ENCODE assay signal across 1 cellular context in the genomic region with DNA sequence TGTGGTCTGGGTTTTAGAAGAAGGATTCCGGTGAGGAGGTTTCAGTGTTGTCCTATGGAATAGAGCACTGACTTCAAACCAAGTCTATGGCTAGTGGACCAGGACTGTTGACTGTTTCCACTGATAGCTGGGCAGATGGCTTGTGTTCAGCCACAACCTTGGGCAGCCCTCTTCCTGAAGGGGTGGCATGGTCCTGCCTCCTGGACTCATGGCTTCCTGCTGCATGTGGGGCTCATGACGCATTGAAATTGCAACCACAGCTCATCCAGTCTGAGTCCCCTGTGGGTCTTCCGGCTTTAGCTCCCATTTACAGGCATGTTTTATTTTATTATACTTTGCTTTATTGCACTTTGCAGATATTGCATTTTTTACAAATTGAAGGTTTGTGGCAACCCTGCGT.
A peak's percentile ranks its signal among the peaks of the same experiment; 100 is the strongest.
TF ChIP-seq lines count a peak whose summit lies in the region.

No MANE protein-coding gene starts in this region.

TF ChIP-seq in K562, 482 proteins besides CTCF, POLR2A, EP300 and RAD21 (continued from another document and continues in another):
- TF ChIP-seq, protein P1, sequence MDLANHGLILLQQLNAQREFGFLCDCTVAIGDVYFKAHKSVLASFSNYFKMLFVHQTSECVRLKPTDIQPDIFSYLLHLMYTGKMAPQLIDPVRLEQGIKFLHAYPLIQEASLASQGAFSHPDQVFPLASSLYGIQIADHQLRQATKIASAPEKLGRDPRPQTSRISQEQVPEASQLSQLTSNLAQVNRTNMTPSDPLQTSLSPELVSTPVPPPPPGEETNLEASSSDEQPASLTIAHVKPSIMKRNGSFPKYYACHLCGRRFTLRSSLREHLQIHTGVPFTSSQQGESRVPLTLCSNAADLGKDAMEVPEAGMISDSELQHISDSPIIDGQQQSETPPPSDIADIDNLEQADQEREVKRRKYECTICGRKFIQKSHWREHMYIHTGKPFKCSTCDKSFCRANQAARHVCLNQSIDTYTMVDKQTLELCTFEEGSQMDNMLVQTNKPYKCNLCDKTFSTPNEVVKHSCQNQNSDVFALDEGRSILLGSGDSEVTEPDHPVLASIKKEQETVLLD (IDR thresholded peaks at IDR 0.05): no peak
- TF ChIP-seq, protein P2, sequence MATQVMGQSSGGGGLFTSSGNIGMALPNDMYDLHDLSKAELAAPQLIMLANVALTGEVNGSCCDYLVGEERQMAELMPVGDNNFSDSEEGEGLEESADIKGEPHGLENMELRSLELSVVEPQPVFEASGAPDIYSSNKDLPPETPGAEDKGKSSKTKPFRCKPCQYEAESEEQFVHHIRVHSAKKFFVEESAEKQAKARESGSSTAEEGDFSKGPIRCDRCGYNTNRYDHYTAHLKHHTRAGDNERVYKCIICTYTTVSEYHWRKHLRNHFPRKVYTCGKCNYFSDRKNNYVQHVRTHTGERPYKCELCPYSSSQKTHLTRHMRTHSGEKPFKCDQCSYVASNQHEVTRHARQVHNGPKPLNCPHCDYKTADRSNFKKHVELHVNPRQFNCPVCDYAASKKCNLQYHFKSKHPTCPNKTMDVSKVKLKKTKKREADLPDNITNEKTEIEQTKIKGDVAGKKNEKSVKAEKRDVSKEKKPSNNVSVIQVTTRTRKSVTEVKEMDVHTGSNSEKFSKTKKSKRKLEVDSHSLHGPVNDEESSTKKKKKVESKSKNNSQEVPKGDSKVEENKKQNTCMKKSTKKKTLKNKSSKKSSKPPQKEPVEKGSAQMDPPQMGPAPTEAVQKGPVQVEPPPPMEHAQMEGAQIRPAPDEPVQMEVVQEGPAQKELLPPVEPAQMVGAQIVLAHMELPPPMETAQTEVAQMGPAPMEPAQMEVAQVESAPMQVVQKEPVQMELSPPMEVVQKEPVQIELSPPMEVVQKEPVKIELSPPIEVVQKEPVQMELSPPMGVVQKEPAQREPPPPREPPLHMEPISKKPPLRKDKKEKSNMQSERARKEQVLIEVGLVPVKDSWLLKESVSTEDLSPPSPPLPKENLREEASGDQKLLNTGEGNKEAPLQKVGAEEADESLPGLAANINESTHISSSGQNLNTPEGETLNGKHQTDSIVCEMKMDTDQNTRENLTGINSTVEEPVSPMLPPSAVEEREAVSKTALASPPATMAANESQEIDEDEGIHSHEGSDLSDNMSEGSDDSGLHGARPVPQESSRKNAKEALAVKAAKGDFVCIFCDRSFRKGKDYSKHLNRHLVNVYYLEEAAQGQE (CRISPR knock-in tag; IDR thresholded peaks at IDR 0.05; ENCODE audit: low read depth): no peak
- TF ChIP-seq CREM (IDR thresholded peaks at IDR 0.05; ENCODE audit: low read depth) (no peak), ZNF253 (CRISPR knock-in tag; conservative IDR thresholded peaks at IDR 0.05) (no peak), SMAD3 (CRISPR knock-in tag; conservative IDR thresholded peaks at IDR 0.05) (0 out of 2 replicates have a peak, but pooled peaks have one; percentile 25), SETDB1 (IDR thresholded peaks at IDR 0.05; ENCODE audit: low read length) (no peak), RNF2 (IDR thresholded peaks at IDR 0.05) (no peak), ZNF445 (CRISPR knock-in tag; IDR thresholded peaks at IDR 0.05; ENCODE audit: low read depth) (no peak), ZNF165 (CRISPR knock-in tag; IDR thresholded peaks at IDR 0.05; ENCODE audit: borderline replicate concordance) (0 out of 2 replicates have a peak, but pooled peaks have one; percentile 21), ZNF232 (CRISPR knock-in tag; IDR thresholded peaks at IDR 0.05) (no peak), KAT7 (CRISPR knock-in tag; IDR thresholded peaks at IDR 0.05; ENCODE audit: borderline replicate concordance) (no peak), ZNF212 (CRISPR knock-in tag; IDR thresholded peaks at IDR 0.05) (no peak), KLF10 (CRISPR knock-in tag; IDR thresholded peaks at IDR 0.05) (no peak), ZNF239 (CRISPR knock-in tag; IDR thresholded peaks at IDR 0.05) (no peak), SMAD4 (CRISPR knock-in tag; conservative IDR thresholded peaks at IDR 0.05) (peak; percentile 54; the same call in 1 of the 2 replicates), BACH1 (tag; IDR thresholded peaks at IDR 0.05) (no peak), ZNF584 (CRISPR knock-in tag; IDR thresholded peaks at IDR 0.05; ENCODE audit: low read depth) (0 out of 2 replicates have a peak, but pooled peaks have one; percentile 38)
- TF ChIP-seq, protein P3, sequence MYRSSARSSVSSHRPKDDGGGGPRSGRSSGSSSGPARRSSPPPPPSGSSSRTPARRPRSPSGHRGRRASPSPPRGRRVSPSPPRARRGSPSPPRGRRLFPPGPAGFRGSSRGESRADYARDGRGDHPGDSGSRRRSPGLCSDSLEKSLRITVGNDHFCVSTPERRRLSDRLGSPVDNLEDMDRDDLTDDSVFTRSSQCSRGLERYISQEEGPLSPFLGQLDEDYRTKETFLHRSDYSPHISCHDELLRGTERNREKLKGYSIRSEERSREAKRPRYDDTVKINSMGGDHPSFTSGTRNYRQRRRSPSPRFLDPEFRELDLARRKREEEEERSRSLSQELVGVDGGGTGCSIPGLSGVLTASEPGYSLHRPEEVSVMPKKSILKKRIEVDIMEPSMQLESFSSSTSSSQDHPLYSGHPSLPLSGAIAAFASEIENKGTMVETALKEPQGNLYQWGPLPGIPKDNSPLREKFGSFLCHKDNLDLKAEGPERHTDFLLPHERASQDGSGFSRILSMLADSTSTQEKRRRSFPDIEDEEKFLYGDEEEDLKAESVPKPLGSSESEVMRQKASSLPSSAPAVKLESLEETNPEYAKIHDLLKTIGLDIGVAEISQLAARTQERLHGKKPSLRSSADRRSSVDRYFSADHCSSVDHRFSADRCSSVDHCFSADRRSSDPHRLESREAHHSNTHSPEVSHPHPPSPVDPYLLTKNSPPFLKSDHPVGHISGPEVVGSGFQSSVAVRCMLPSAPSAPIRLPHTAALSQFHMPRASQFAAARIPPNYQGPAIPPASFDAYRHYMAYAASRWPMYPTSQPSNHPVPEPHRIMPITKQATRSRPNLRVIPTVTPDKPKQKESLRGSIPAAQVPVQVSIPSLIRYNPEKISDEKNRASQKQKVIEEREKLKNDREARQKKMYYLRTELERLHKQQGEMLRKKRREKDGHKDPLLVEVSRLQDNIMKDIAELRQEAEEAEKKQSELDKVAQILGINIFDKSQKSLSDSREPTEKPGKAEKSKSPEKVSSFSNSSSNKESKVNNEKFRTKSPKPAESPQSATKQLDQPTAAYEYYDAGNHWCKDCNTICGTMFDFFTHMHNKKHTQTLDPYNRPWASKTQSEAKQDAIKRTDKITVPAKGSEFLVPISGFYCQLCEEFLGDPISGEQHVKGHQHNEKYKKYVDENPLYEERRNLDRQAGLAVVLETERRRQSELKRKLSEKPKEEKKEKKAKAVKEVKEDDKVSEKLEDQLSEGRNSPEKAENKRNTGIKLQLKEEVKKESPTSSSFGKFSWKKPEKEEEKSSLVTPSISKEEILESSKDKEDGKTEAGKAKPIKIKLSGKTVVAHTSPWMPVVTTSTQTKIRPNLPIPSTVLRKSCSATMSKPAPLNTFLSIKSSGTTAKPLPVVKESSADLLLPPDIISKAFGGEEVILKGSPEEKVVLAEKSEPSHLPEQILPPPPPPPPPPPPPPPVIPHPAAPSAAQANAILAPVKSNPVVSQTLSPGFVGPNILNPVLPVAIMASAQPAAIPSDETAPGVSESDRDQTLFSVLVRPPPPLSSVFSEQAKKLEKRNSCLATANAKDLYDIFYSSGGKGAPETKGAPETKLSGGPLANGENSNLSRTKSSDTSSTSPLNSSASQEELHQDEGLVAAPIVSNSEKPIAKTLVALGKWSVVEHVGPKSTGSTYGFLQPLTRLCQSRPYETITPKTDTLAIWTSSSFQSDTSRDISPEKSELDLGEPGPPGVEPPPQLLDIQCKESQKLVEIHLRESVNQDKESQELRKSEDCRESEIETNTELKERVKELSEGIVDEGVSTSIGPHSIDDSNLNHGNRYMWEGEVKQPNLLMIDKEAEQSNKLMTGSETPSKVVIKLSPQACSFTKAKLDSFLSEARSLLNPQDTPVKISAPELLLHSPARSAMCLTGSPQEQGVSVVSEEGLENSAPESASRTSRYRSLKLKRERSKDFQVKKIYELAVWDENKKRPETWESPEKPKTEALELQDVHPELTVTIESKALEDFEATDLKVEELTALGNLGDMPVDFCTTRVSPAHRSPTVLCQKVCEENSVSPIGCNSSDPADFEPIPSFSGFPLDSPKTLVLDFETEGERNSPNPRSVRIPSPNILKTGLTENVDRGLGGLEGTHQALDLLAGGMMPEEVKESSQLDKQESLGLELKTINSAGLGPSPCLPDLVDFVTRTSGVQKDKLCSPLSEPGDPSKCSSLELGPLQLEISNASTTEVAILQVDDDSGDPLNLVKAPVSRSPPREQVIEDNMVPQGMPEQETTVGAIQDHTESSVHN (IDR thresholded peaks at IDR 0.05; ENCODE audit: borderline replicate concordance in 1 of 2, low read depth in 1 of 2): no peak
- TF ChIP-seq, protein P4, sequence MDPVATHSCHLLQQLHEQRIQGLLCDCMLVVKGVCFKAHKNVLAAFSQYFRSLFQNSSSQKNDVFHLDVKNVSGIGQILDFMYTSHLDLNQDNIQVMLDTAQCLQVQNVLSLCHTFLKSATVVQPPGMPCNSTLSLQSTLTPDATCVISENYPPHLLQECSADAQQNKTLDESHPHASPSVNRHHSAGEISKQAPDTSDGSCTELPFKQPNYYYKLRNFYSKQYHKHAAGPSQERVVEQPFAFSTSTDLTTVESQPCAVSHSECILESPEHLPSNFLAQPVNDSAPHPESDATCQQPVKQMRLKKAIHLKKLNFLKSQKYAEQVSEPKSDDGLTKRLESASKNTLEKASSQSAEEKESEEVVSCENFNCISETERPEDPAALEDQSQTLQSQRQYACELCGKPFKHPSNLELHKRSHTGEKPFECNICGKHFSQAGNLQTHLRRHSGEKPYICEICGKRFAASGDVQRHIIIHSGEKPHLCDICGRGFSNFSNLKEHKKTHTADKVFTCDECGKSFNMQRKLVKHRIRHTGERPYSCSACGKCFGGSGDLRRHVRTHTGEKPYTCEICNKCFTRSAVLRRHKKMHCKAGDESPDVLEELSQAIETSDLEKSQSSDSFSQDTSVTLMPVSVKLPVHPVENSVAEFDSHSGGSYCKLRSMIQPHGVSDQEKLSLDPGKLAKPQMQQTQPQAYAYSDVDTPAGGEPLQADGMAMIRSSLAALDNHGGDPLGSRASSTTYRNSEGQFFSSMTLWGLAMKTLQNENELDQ (CRISPR knock-in tag; IDR thresholded peaks at IDR 0.05; ENCODE audit: borderline replicate concordance): no peak
- TF ChIP-seq, protein P5, sequence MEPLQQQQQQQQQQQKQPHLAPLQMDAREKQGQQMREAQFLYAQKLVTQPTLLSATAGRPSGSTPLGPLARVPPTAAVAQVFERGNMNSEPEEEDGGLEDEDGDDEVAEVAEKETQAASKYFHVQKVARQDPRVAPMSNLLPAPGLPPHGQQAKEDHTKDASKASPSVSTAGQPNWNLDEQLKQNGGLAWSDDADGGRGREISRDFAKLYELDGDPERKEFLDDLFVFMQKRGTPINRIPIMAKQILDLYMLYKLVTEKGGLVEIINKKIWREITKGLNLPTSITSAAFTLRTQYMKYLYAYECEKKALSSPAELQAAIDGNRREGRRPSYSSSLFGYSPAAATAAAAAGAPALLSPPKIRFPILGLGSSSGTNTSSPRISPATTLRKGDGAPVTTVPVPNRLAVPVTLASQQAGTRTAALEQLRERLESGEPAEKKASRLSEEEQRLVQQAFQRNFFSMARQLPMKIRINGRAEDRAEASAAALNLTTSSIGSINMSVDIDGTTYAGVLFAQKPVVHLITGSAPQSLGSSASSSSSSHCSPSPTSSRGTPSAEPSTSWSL (CRISPR knock-in tag; IDR thresholded peaks at IDR 0.05; ENCODE audit: borderline replicate concordance): 0 out of 2 replicates have a peak, but pooled peaks have one; percentile 28
- TF ChIP-seq, protein P6, sequence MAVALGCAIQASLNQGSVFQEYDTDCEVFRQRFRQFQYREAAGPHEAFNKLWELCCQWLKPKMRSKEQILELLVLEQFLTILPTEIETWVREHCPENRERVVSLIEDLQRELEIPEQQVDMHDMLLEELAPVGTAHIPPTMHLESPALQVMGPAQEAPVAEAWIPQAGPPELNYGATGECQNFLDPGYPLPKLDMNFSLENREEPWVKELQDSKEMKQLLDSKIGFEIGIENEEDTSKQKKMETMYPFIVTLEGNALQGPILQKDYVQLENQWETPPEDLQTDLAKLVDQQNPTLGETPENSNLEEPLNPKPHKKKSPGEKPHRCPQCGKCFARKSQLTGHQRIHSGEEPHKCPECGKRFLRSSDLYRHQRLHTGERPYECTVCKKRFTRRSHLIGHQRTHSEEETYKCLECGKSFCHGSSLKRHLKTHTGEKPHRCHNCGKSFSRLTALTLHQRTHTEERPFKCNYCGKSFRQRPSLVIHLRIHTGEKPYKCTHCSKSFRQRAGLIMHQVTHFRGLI (CRISPR knock-in tag; IDR thresholded peaks at IDR 0.05): 0 out of 2 replicates have a peak, but pooled peaks have one; percentile 16
- TF ChIP-seq, protein P7, sequence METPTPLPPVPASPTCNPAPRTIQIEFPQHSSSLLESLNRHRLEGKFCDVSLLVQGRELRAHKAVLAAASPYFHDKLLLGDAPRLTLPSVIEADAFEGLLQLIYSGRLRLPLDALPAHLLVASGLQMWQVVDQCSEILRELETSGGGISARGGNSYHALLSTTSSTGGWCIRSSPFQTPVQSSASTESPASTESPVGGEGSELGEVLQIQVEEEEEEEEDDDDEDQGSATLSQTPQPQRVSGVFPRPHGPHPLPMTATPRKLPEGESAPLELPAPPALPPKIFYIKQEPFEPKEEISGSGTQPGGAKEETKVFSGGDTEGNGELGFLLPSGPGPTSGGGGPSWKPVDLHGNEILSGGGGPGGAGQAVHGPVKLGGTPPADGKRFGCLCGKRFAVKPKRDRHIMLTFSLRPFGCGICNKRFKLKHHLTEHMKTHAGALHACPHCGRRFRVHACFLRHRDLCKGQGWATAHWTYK (CRISPR knock-in tag; IDR thresholded peaks at IDR 0.05): 0 out of 2 replicates have a peak, but pooled peaks have one; percentile 35
- TF ChIP-seq, protein P8, sequence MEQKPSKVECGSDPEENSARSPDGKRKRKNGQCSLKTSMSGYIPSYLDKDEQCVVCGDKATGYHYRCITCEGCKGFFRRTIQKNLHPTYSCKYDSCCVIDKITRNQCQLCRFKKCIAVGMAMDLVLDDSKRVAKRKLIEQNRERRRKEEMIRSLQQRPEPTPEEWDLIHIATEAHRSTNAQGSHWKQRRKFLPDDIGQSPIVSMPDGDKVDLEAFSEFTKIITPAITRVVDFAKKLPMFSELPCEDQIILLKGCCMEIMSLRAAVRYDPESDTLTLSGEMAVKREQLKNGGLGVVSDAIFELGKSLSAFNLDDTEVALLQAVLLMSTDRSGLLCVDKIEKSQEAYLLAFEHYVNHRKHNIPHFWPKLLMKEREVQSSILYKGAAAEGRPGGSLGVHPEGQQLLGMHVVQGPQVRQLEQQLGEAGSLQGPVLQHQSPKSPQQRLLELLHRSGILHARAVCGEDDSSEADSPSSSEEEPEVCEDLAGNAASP (IDR thresholded peaks at IDR 0.05): no peak
- TF ChIP-seq, protein P9, sequence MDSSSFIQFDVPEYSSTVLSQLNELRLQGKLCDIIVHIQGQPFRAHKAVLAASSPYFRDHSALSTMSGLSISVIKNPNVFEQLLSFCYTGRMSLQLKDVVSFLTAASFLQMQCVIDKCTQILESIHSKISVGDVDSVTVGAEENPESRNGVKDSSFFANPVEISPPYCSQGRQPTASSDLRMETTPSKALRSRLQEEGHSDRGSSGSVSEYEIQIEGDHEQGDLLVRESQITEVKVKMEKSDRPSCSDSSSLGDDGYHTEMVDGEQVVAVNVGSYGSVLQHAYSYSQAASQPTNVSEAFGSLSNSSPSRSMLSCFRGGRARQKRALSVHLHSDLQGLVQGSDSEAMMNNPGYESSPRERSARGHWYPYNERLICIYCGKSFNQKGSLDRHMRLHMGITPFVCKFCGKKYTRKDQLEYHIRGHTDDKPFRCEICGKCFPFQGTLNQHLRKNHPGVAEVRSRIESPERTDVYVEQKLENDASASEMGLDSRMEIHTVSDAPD (CRISPR knock-in tag; IDR thresholded peaks at IDR 0.05): no peak
